Comparison of ENCODE assay signal across 8 cellular contexts in the genomic region with DNA sequence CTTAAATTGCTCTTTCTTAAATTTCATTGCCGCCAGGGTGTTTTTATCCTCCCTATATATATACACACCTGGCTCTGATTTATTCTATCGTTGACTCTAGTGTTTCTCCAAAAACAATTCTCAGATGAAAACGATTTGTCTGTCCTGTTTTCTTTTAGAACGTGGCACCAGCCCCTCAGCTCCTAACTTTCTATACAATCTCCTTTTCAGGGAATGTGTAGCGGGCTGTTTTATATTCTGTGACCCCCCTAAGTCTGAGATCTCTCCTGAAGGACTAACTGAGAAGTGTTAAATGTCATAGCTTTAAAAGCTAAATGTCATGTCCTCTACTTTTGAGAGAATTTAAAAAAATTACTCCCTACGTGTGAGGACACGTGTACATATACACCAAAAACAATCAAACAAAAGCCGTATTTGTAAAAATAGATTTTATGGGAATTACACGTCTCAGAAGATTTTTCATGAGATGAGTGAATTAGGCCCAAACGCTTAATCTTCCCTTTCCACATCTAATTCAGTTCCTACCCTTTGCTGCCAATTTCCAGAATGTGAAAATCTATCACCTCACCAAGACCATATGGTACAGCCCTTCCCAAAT. TPM values are rescaled to one million over a fixed set of nuclear protein-coding genes. Genes with fewer than 3 reads are reported as not detected.
DNase-seq lines count a peak whose midpoint lies in the region; ATAC-seq and TF ChIP-seq lines count a peak whose summit lies in the region.

No MANE protein-coding gene starts in this region.

- CTCF ChIA-PET in activated CD4-positive, alpha-beta T cell treated with anti-CD3 and anti-CD28 coated beads, Interleukin-2, amount 10 ng/mL, durations not matched to agents 7 days and 5 days (lab: Charles Lee) = no interaction called here

- H3K4me1 ChIP-seq in mesodermal cell (ENCODE audit: control insufficient read depth, insufficient read depth, low read length, poor library complexity, severe bottlenecking) (peaks cover 4% of the 10 kb centered on the region), thyroid gland (no peaks in the 10 kb centered on the region)

- no peak for DNase-seq in activated CD4-positive, alpha-beta T cell treated with anti-CD3 and anti-CD28 coated beads, Interleukin-2, amount 10 ng/mL, durations not matched to agents 7 days and 5 days
- no peak for DNase-seq in activated CD4-positive, alpha-beta T cell treated with anti-CD3 and anti-CD28 coated beads, Interleukin-2, amount 50 U/mL, for 48 hours
- DNase-seq in chondrocyte (ENCODE audit: low spot score) (no peak), thyroid gland (no peak), NCI-H1436 treated with DMSO at 0.1 percent for 48 hours (lab: John Stamatoyannopoulos, UW) (no peak)

- H3K9me3 ChIP-seq in mesodermal cell (ENCODE audit: control insufficient read depth, low read length) (no peaks in the 10 kb centered on the region), thyroid gland (no peaks in the 10 kb centered on the region)

- no peak for TF ChIP-seq POLR2A in thyroid gland (IDR thresholded peaks at IDR 0.05)

- H3K27ac ChIP-seq in mesodermal cell (ENCODE audit: low read depth, low read length, severe bottlenecking) (no peak overlapping the region), thyroid gland (peak overlapping the region in 1 of 3 donors; percentile 91)

- H3K36me3 Mint-ChIP-seq in activated CD4-positive, alpha-beta T cell treated with anti-CD3 and anti-CD28 coated beads, Interleukin-2, amount 10 ng/mL, durations not matched to agents 7 days and 5 days (ENCODE audit: low read depth) = no peaks in the 10 kb centered on the region
- no peaks in the 10 kb centered on the region for H3K36me3 Mint-ChIP-seq in chondrocyte (ENCODE audit: low read depth)

- H3K27me3 Mint-ChIP-seq in activated CD4-positive, alpha-beta T cell treated with anti-CD3 and anti-CD28 coated beads, Interleukin-2, amount 10 ng/mL, durations not matched to agents 7 days and 5 days = peaks cover 46% of the 10 kb centered on the region
- peaks cover 20% of the 10 kb centered on the region for H3K27me3 Mint-ChIP-seq in chondrocyte (ENCODE audit: low read depth)

- ATAC-seq in HG02763 (IDR thresholded peaks at IDR 0.05; ENCODE audit: unreplicated experiment) = no peak
- ATAC-seq in HG03460 (IDR thresholded peaks at IDR 0.05; ENCODE audit: unreplicated experiment) = no peak

- peaks cover 5% of the 10 kb centered on the region for H3K4me1 Mint-ChIP-seq in activated CD4-positive, alpha-beta T cell treated with anti-CD3 and anti-CD28 coated beads, Interleukin-2, amount 10 ng/mL, durations not matched to agents 7 days and 5 days
- peaks cover 19% of the 10 kb centered on the region for H3K4me1 Mint-ChIP-seq in chondrocyte (ENCODE audit: low read depth)

- H3K9me3 Mint-ChIP-seq in activated CD4-positive, alpha-beta T cell treated with anti-CD3 and anti-CD28 coated beads, Interleukin-2, amount 10 ng/mL, durations not matched to agents 7 days and 5 days = no peaks in the 10 kb centered on the region
- no peaks in the 10 kb centered on the region for H3K9me3 Mint-ChIP-seq in chondrocyte (ENCODE audit: low read depth)

- H3K4me3 ChIP-seq in mesodermal cell (ENCODE audit: extremely low read depth, insufficient read depth, low read length, poor library complexity, severe bottlenecking) (peak overlapping the region; percentile 82), thyroid gland (replicated peaks in 1 of 3) (peak overlapping the region in 2 of 3 donors; percentile 78 to 90)

- H3K36me3 ChIP-seq in mesodermal cell (ENCODE audit: control insufficient read depth, insufficient read depth, low read length) (no peaks in the 10 kb centered on the region), thyroid gland (no peaks in the 10 kb centered on the region)

- POLR2A ChIA-PET in activated CD4-positive, alpha-beta T cell treated with anti-CD3 and anti-CD28 coated beads, Interleukin-2, amount 10 ng/mL, durations not matched to agents 7 days and 5 days (lab: Charles Lee) = no interaction called here

- H3K4me3 Mint-ChIP-seq in activated CD4-positive, alpha-beta T cell treated with anti-CD3 and anti-CD28 coated beads, Interleukin-2, amount 10 ng/mL, durations not matched to agents 7 days and 5 days = peak overlapping the region; percentile 33
- peak overlapping the region; percentile 75 for H3K4me3 Mint-ChIP-seq in chondrocyte (ENCODE audit: unreplicated experiment)

- TF ChIP-seq CTCF in chondrocyte (IDR thresholded peaks at IDR 0.05) = peak; percentile 9
- TF ChIP-seq CTCF in thyroid gland (IDR thresholded peaks at IDR 0.05) = no peak

- intact Hi-C loops in thyroid gland (cut with DNase I) = loop anchor here (10.0 kb wide), 1 partner anchor 119 kb away; no protein-coding TSS in a partner anchor

- 7 to 33% methylated on average over 2 to 6 of the region's 10 CpGs for WGBS in mesodermal cell (ENCODE audit: insufficient coverage in 2 of 2), 2 experiments
- 54 to 62% methylated on average over 10 of the region's 10 CpGs for WGBS in thyroid gland, 2 donors

- no peak overlapping the region for H3K27ac Mint-ChIP-seq in activated CD4-positive, alpha-beta T cell treated with anti-CD3 and anti-CD28 coated beads, Interleukin-2, amount 10 ng/mL, durations not matched to agents 7 days and 5 days
- peak overlapping the region; percentile 22 for H3K27ac Mint-ChIP-seq in chondrocyte (ENCODE audit: unreplicated experiment)

- no peaks in the 10 kb centered on the region for H3K27me3 ChIP-seq in thyroid gland

RNA-seq across cellular contexts. Expression of gene CTTNBP2, which starts 0.8 kb away (rescaled TPM):
- not detected for total RNA-seq in activated CD4-positive, alpha-beta T cell treated with anti-CD3 and anti-CD28 coated beads, Interleukin-2, amount 10 ng/mL, durations not matched to agents 7 days and 5 days
- total RNA-seq in chondrocyte (2.3 to 5.1 TPM (median 2.9 TPM) in 3 replicates), thyroid gland (10 to 100 TPM; 13.8 to 19.4 (median 17.6) TPM)
- polyA plus RNA-seq in mesodermal cell (2013, experiment 1 of 2) = 4.9 TPM
- 7.1 TPM for polyA plus RNA-seq in mesodermal cell (2013, experiment 2 of 2)
